ENCODE assay signal across 26 cellular contexts in the genomic region with DNA sequence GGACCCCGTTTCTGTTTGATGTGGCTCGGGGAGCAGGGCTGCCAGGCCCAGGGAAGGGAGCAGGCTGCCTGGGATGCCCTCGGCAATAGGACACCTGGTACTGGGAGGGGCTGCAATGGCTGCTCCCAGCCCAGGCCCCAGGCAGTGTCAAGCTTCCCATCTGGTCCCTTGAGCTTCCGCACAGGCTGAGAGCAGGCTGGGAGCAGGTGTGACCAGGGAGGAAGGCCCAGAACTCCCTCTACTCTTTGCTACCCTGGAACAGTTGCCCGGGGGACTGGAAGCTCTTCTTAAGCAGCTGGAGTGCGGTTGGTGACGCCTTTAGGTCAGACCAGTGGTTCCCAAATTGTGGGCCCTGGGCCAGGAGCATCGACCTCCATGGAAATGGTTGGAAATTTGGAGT.
DNase-seq lines count a peak whose midpoint lies in the region; ATAC-seq and TF ChIP-seq lines count a peak whose summit lies in the region.
"Had no signal": no experiment of that assay in that cellular context is flagged by ENCODE, and none has a peak within 500 bp of the region (broad histone marks: within the 10 kb centered on the region; RNA-seq: fewer than 3 reads in every experiment).

No MANE protein-coding gene starts in this region.

- H3K4me1 ChIP-seq in BE2C, result no peaks in the 10 kb centered on the region
- peaks cover 9% of the 10 kb centered on the region for H3K4me1 ChIP-seq in testis
- H3K4me1 ChIP-seq: breast epithelium, colonic mucosa, sigmoid colon, SJSA1 had no signal

- H3K4me3 ChIP-seq in BE2C (ENCODE audit: low read depth, low read length) (no peak overlapping the region), testis (no peak overlapping the region)
- H3K4me3 ChIP-seq: breast epithelium, colonic mucosa, esophagus squamous epithelium, gastrocnemius medialis, sigmoid colon, SJSA1 had no signal

- 86 to 100% methylated on average over 3 to 8 of the region's 8 CpGs for WGBS in testis, 2 donors

- intact Hi-C loops in left colon (cut with DNase I, micrococcal nuclease) (no loop called here), testis (cut with DNase I; ENCODE audit: low total_unique reads) (no loop called here)

- no peak for TF ChIP-seq POLR2A in testis (IDR thresholded peaks at IDR 0.05)

- no peaks in the 10 kb centered on the region for H3K9me3 ChIP-seq in BE2C
- H3K9me3 ChIP-seq in testis, result no peaks in the 10 kb centered on the region
- H3K9me3 ChIP-seq: colonic mucosa, esophagus squamous epithelium, gastrocnemius medialis, sigmoid colon, SJSA1 had no signal

- ATAC-seq in left colon (peak; percentile 29), GM21390 (IDR thresholded peaks at IDR 0.05; ENCODE audit: unreplicated experiment) (no peak), esophagus mucosa (no peak)
- ATAC-seq: activated CD4-positive, alpha-beta T cell treated with anti-CD3 and anti-CD28 coated beads for 36 hours; gastrocnemius medialis; left ventricle myocardium superior; PC-3; stimulated activated naive CD8-positive, alpha-beta T cell treated with anti-CD3 and anti-CD28 coated beads, Interleukin-15, Interleukin-2, amounts not matched to agents 100 U/mL and 50 U/mL, for 24 hours had no signal

- TF ChIP-seq CTCF in BE2C (IDR thresholded peaks at IDR 0.05; ENCODE audit: low read depth, low read length) (no peak), testis (IDR thresholded peaks at IDR 0.05) (no peak)

- H3K36me3 ChIP-seq in BE2C, result no peaks in the 10 kb centered on the region
- no peaks in the 10 kb centered on the region for H3K36me3 ChIP-seq in testis (ENCODE audit: low read depth, missing control alignments)
- H3K36me3 ChIP-seq: breast epithelium, colonic mucosa, esophagus squamous epithelium, gastrocnemius medialis, sigmoid colon, SJSA1 had no signal

- H3K27ac ChIP-seq in testis, result no peak overlapping the region
- H3K27ac ChIP-seq: breast epithelium, C4-2B, colonic mucosa, esophagus squamous epithelium, gastrocnemius medialis, sigmoid colon, SJSA1 had no signal

- H3K27me3 ChIP-seq in BE2C (no peaks in the 10 kb centered on the region), testis (no peaks in the 10 kb centered on the region)
- H3K27me3 ChIP-seq: breast epithelium, colonic mucosa, esophagus squamous epithelium, gastrocnemius medialis, sigmoid colon, SJSA1 had no signal

- DNase-seq in BE2C (peak; percentile 33), ELF-1 (ENCODE audit: low read depth, low spot score) (peak; percentile 16), NCI-H524 treated with DMSO at 0.1 percent for 48 hours (lab: John Stamatoyannopoulos, UW) (peak; percentile 24), left colon (no peak), testis (no peak), SW 1271 (lab: John Stamatoyannopoulos, UW) (no peak)
- DNase-seq: activated CD4-positive, alpha-beta T cell treated with anti-CD3 and anti-CD28 coated beads for 36 hours; activated naive CD4-positive, alpha-beta T cell treated with anti-CD3 and anti-CD28 coated beads for 36 hours; amniotic stem cell; Calu3; colonic mucosa; esophagus squamous epithelium; gastrocnemius medialis; hippocampal formation; immature natural killer cell; left ventricle myocardium superior; NCI-H1048; NCI-H2081; PC-3; sigmoid colon; stimulated activated naive CD8-positive, alpha-beta T cell treated with anti-CD3 and anti-CD28 coated beads, Interleukin-15, Interleukin-2, amounts not matched to agents 100 U/mL and 50 U/mL, for 24 hours had no signal

Comparison
In these comparisons a context has a peak if more than half of its experiments do, and no peak if none do; other contexts are left out.
1. DNase-seq: peak in BE2C (single experiment), ELF-1 (single experiment) and NCI-H524 treated with DMSO at 0.1 percent for 48 hours (single experiment); none in left colon (0 of 2), testis (single experiment) and SW 1271 (0 of 2).